1 cellular context compared by ENCODE assay signal in genomic region chr1:1194723-1195122, GRCh38.
TF ChIP-seq lines count a peak whose summit lies in the region.

No MANE protein-coding gene starts in this region.

TF ChIP-seq in GM23338, 12 proteins besides CTCF, POLR2A, EP300 and RAD21 (continued from another document):
- no peak for TF ChIP-seq ZNF462 (CRISPR knock-in tag; IDR thresholded peaks at IDR 0.05)
- TF ChIP-seq STAT1 (IDR thresholded peaks at IDR 0.05; ENCODE audit: unreplicated experiment), result no peak
- TF ChIP-seq POLR2AphosphoS5 (IDR thresholded peaks at IDR 0.05; ENCODE audit: low read depth), result no peak
- TF ChIP-seq CREB1 (CRISPR knock-in tag; IDR thresholded peaks at IDR 0.05; ENCODE audit: low read depth), result no peak
